In the genomic region with DNA sequence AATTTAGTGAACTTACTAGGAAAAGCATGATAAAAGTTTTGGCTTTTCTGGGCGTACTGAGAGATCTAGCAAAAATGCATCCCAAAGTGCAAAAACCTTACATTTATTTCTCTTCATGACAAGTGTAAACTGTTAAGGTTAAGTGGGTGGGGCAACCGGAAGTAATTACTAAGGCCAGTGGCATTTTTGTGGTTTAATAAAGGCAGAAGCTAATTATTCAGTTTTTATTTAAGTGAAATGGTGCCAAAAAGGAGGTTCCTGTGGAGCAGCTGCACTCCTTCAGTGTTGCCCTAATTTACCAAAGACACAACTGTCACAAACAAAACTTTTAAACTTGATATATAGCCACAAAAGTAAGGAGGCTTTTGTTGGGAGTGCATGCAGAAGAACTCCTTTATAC, we compare ENCODE assay signal across 16 cellular contexts.
A peak's percentile ranks its signal among the peaks of the same experiment; 100 is the strongest.
DNase-seq lines count a peak whose midpoint lies in the region; FAIRE-seq and TF ChIP-seq lines count a peak whose summit lies in the region.
"Had no signal": no experiment of that assay in that cellular context is flagged by ENCODE, and none has a peak within 500 bp of the region (broad histone marks: within the 10 kb centered on the region; RNA-seq: fewer than 3 reads in every experiment).

No MANE protein-coding gene starts in this region.

- no peak overlapping the region for H2AFZ ChIP-seq in Loucy (ENCODE audit: low read length)
- no peak overlapping the region for H2AFZ ChIP-seq in hepatocyte

- no peaks in the 10 kb centered on the region for H3K27me3 ChIP-seq in Loucy (ENCODE audit: insufficient read depth, low read length, poor library complexity, severe bottlenecking)
- H3K27me3 ChIP-seq in bronchial epithelial cell (ENCODE audit: control insufficient read depth, insufficient read depth, low read length): no peaks in the 10 kb centered on the region
- no peaks in the 10 kb centered on the region for H3K27me3 ChIP-seq in hepatocyte
- H3K27me3 ChIP-seq: suprapubic skin had no signal

- H3K36me3 ChIP-seq in Loucy (ENCODE audit: insufficient read depth, low read length) (peaks cover 19% of the 10 kb centered on the region; the same call in 1 of the 2 replicates), bronchial epithelial cell (ENCODE audit: control insufficient read depth, insufficient read depth, low read length) (no peaks in the 10 kb centered on the region), hepatocyte (replicated peaks; ENCODE audit: insufficient read depth, low read depth) (no peaks in the 10 kb centered on the region)

- H3K79me2 ChIP-seq in Loucy (ENCODE audit: insufficient read depth, low read length) (no peaks in the 10 kb centered on the region), hepatocyte (peaks cover 4% of the 10 kb centered on the region)

- H3K4me1 ChIP-seq in Loucy (ENCODE audit: insufficient read depth, low read length, poor library complexity, severe bottlenecking) (peaks cover 41% of the 10 kb centered on the region), hepatocyte (ENCODE audit: insufficient read depth) (no peaks in the 10 kb centered on the region)

- WGBS in hepatocyte (ENCODE audit: low lambda C conversion rate, missing lambda C conversion rate): 64% methylated on average over 2 of the region's 2 CpGs

- H3F3A ChIP-seq in Loucy (ENCODE audit: low read depth): no peaks in the 10 kb centered on the region

- H3K9ac ChIP-seq in Loucy (ENCODE audit: low read depth, low read length, poor library complexity, severe bottlenecking): no peak overlapping the region

- H3K9me2 ChIP-seq in Loucy (replicated peaks; ENCODE audit: low read depth, low read length) (no peaks in the 10 kb centered on the region), hepatocyte (replicated peaks; ENCODE audit: insufficient read depth) (no peaks in the 10 kb centered on the region)

- FAIRE-seq in bronchial epithelial cell (lab: Jason Lieb, UNC): no peak
- FAIRE-seq: D721Med, GM12878 had no signal

- H3K4me2 ChIP-seq in Loucy (ENCODE audit: low read depth, low read length, poor library complexity, severe bottlenecking) (peak overlapping the region; percentile 42), hepatocyte (no peak overlapping the region)

- DNase-seq in GM04504 (ENCODE audit: low read depth) (peak; percentile 8), bronchial epithelial cell (ENCODE audit: low read depth) (peak; percentile 62), pulmonary artery endothelial cell (ENCODE audit: low read depth, low spot score) (peak; percentile 0), C1 segment of cervical spinal cord (lab: John Stamatoyannopoulos, UW) (no peak), hepatocyte (ENCODE audit: low spot score) (no peak), NCI-H1092 (lab: John Stamatoyannopoulos, UW) (no peak)
- DNase-seq: amniotic stem cell; effector CD4-positive, alpha-beta T cell; glutamatergic neuron; NCI-H1436 treated with DMSO at 0.1 percent for 48 hours; NCI-H526 treated with DMSO at 0.1 percent for 48 hours had no signal

- H3K27ac ChIP-seq in hepatocyte: no peak overlapping the region
- H3K27ac ChIP-seq: suprapubic skin had no signal

- TF ChIP-seq CTCF in Loucy (conservative IDR thresholded peaks at IDR 0.05; ENCODE audit: low read length) (no peak), bronchial epithelial cell (IDR thresholded peaks at IDR 0.05; ENCODE audit: insufficient read depth, low read length, severe bottlenecking) (no peak), hepatocyte (IDR thresholded peaks at IDR 0.05; ENCODE audit: poor library complexity) (no peak)

- H3K9me3 ChIP-seq in Loucy (ENCODE audit: insufficient read depth, low read depth, low read length) (no peaks in the 10 kb centered on the region), hepatocyte (ENCODE audit: low read depth) (no peaks in the 10 kb centered on the region)
- H3K9me3 ChIP-seq: suprapubic skin had no signal

- H4K20me1 ChIP-seq in Loucy (ENCODE audit: insufficient read depth, low read length, poor library complexity, severe bottlenecking) (peaks cover 10% of the 10 kb centered on the region), hepatocyte (ENCODE audit: insufficient read depth, poor library complexity, severe bottlenecking) (no peaks in the 10 kb centered on the region)

- H3K4me3 ChIP-seq in Loucy (ENCODE audit: low read length, poor library complexity, severe bottlenecking) (peak overlapping the region; percentile 3), bronchial epithelial cell (ENCODE audit: low read depth, low read length) (no peak overlapping the region), hepatocyte (no peak overlapping the region)
- H3K4me3 ChIP-seq: GM12878, skin epidermis, suprapubic skin had no signal

Comparison
In these comparisons a context has a peak if more than half of its experiments do, and no peak if none do; other contexts are left out.
1. DNase-seq: peak in GM04504 (single experiment), bronchial epithelial cell (single experiment) and pulmonary artery endothelial cell (single experiment); none in C1 segment of cervical spinal cord (0 of 14), hepatocyte (single experiment) and NCI-H1092 (single experiment).